8 cellular contexts compared by ENCODE assay signal in genomic region chr17:49556183-49556943, GRCh38. TPM values are rescaled to one million over a fixed set of nuclear protein-coding genes. Genes with fewer than 3 reads are reported as not detected.
DNase-seq lines count a peak whose midpoint lies in the region; ATAC-seq, FAIRE-seq and TF ChIP-seq lines count a peak whose summit lies in the region.

No MANE protein-coding gene starts in this region.

- H3K79me2 ChIP-seq in HCT116 (ENCODE audit: insufficient read depth, low read length): no peaks in the 10 kb centered on the region

- H3K27me3 ChIP-seq in BLaER1 (no peaks in the 10 kb centered on the region), HCT116 (ENCODE audit: insufficient read depth, low read length) (no peaks in the 10 kb centered on the region), bronchial epithelial cell (ENCODE audit: control insufficient read depth, insufficient read depth, low read length) (peaks cover 6% of the 10 kb centered on the region)

- POLR2A ChIA-PET in HCT116 (lab: Charles Lee): interaction anchor here (0.7 to 1.6 kb wide), 3 partner anchors 61 to 152 kb away, joined by 3 to 4 read pairs (median 3); partner anchors contain the start of genes NGFR, PHB1 and SLC35B1

- TF ChIP-seq POLR2A in HCT116 (IDR thresholded peaks at IDR 0.05; ENCODE audit: borderline replicate concordance, extremely low read depth, insufficient read depth, insufficient read length): peak; percentile 21

- H3K4me1 ChIP-seq in BLaER1 (peaks cover 48% of the 10 kb centered on the region), HCT116 (ENCODE audit: control insufficient read depth in 1 of 2, insufficient read depth in 2 of 2, low read length in 2 of 2) (peaks cover 0 to 17% of the 10 kb centered on the region in 2 experiments; a peak in 1 of 4 replicates)

- RAD21 ChIA-PET in HCT116 (lab: Charles Lee; ENCODE audit: low non-redundant PET in 1 of 2, low total read pairs in 2 of 2, uncharacterized antibody in 2 of 2, unreplicated experiment in 2 of 2): interaction anchor here (0.6 to 1.7 kb wide), 15 partner anchors 12 to 296 kb away, joined by 3 to 11 read pairs (median 3); partner anchors contain the start of genes NGFR (in 1 of the 2), PHB1 (in 1 of the 2) and SLC35B1 (in 1 of the 2)

- H3K9ac ChIP-seq in BLaER1 (no peak overlapping the region; the same call in 1 of the 2 replicates), HCT116 (ENCODE audit: low read length) (peak overlapping the region; percentile 34; the same call in 1 of the 2 replicates)

- no peaks in the 10 kb centered on the region for H3K36me3 ChIP-seq in BLaER1
- H3K36me3 ChIP-seq in HCT116 (ENCODE audit: control insufficient read depth in 1 of 2, insufficient read depth in 2 of 2, low read length in 2 of 2): no peaks in the 10 kb centered on the region
- H3K36me3 ChIP-seq in bronchial epithelial cell (ENCODE audit: control insufficient read depth, insufficient read depth, low read length): no peaks in the 10 kb centered on the region

- TF ChIP-seq RAD21 in HCT116 (IDR thresholded peaks at IDR 0.05; ENCODE audit: low read depth): peak; percentile 100

- H3K4me3 ChIP-seq in BLaER1: no peak overlapping the region
- H3K4me3 ChIP-seq in HCT116 (replicated peaks in 1 of 2; ENCODE audit: low read depth in 1 of 2, low read length in 2 of 2): no peak overlapping the region
- H3K4me3 ChIP-seq in bronchial epithelial cell (ENCODE audit: low read depth, low read length): no peak overlapping the region

- no peak for FAIRE-seq in bronchial epithelial cell (lab: Jason Lieb, UNC)

- H2AFZ ChIP-seq in HCT116 (ENCODE audit: low read depth, low read length, poor library complexity, severe bottlenecking): peak overlapping the region; percentile 79

- TF ChIP-seq CTCF in HCT116 (IDR thresholded peaks at IDR 0.05 in 2 of 3, conservative IDR thresholded peaks at IDR 0.05 in 1 of 3; ENCODE audit: borderline replicate concordance in 1 of 3, insufficient read depth in 1 of 3, low read depth in 2 of 3, low read length in 2 of 3): peak; percentile 98 to 100 (median 100)
- peak; percentile 99 for TF ChIP-seq CTCF in bronchial epithelial cell (IDR thresholded peaks at IDR 0.05; ENCODE audit: insufficient read depth, low read length, severe bottlenecking)

- no peaks in the 10 kb centered on the region for H4K20me1 ChIP-seq in BLaER1
- H4K20me1 ChIP-seq in HCT116 (ENCODE audit: insufficient read depth): no peaks in the 10 kb centered on the region

- intact Hi-C loops in HCT116 (cut with micrococcal nuclease) (loop anchor here (1.0 to 2.0 kb wide), 4 partner anchors 60 to 241 kb away; no protein-coding TSS in a partner anchor), left colon (cut with DNase I, micrococcal nuclease) (no loop called here)

- BruUV-seq in HCT116 (replicated peaks; lab: Mats Ljungman, UMichigan): no TSS peak

- ATAC-seq in HCT116 (peak; percentile 94), left colon (peak; percentile 89), HG03565 (IDR thresholded peaks at IDR 0.05; ENCODE audit: unreplicated experiment) (no peak)

- DNase-seq in HCT116 (ENCODE audit: low read depth, low spot score) (peak; percentile 49), NCI-H446 (lab: John Stamatoyannopoulos, UW) (peak; percentile 49 to 86), bronchial epithelial cell (ENCODE audit: low read depth) (peak; percentile 27), left colon (peak; percentile 46 to 76)
- DNase-seq in activated CD4-positive, CD25-positive, alpha-beta regulatory T cell (lab: John Stamatoyannopoulos, UW): peak; percentile 68 to 83 (median 69)
- peak; percentile 85 to 91 for DNase-seq in stimulated activated CD4-positive, alpha-beta T cell treated with anti-CD3 and anti-CD28 coated beads, Interleukin-2, amount 100 ng/mL, for 48 hours

- H3K4me2 ChIP-seq in BLaER1 (peak overlapping the region; percentile 70), HCT116 (ENCODE audit: low read length) (peak overlapping the region; percentile 52)

- CTCF ChIA-PET in HCT116 (lab: Charles Lee): interaction anchor here (0.6 to 3.8 kb wide), 52 partner anchors 9 to 521 kb away, joined by 3 to 81 read pairs (median 4); partner anchors contain the start of genes KAT7, NGFR, PHB1 and SLC35B1

- peaks cover 6% of the 10 kb centered on the region for H3K9me3 ChIP-seq in BLaER1
- H3K9me3 ChIP-seq in HCT116 (ENCODE audit: control insufficient read depth in 1 of 2, insufficient read depth in 1 of 2, low read depth in 1 of 2, low read length in 2 of 2): no peaks in the 10 kb centered on the region

- H3K9me2 ChIP-seq in HCT116 (ENCODE audit: insufficient read depth): no peaks in the 10 kb centered on the region

- H3K27ac ChIP-seq in BLaER1: peak overlapping the region; percentile 58; the same call in 1 of the 2 replicates
- no peak overlapping the region; the same call in 1 of the 2 replicates for H3K27ac ChIP-seq in HCT116 (ENCODE audit: low read depth, low read length)

TF ChIP-seq in HCT116, 20 proteins besides CTCF, POLR2A, EP300 and RAD21:
- no peak for TF ChIP-seq CEBPB (IDR thresholded peaks at IDR 0.05; ENCODE audit: low read depth)
- TF ChIP-seq REST (IDR thresholded peaks at IDR 0.05; ENCODE audit: low read depth): no peak
- TF ChIP-seq POLR2AphosphoS5 (IDR thresholded peaks at IDR 0.05; ENCODE audit: low read depth, low read length): peak; percentile 38; the same call in 1 of the 2 replicates
- TF ChIP-seq ZBTB33 (IDR thresholded peaks at IDR 0.05; ENCODE audit: extremely low read depth, insufficient replicate concordance, low read length): peak; percentile 37
- TF ChIP-seq ZFX (IDR thresholded peaks at IDR 0.05): peak; percentile 58; the same call in 1 of the 2 replicates
- no peak for TF ChIP-seq CBX3 (IDR thresholded peaks at IDR 0.05; ENCODE audit: low read depth)
- no peak for TF ChIP-seq SIN3A (IDR thresholded peaks at IDR 0.05; ENCODE audit: low read depth)
- TF ChIP-seq ATF3 (IDR thresholded peaks at IDR 0.05): no peak
- no peak for TF ChIP-seq JUND (IDR thresholded peaks at IDR 0.05)
- TF ChIP-seq SP1 (IDR thresholded peaks at IDR 0.05; ENCODE audit: low read depth): no peak
- no peak for TF ChIP-seq ZNF274 (IDR thresholded peaks at IDR 0.05; ENCODE audit: low read depth, low read length)
- TF ChIP-seq ELF1 (IDR thresholded peaks at IDR 0.05; ENCODE audit: borderline replicate concordance, low read depth): no peak
TF ChIP-seq in HCT116: peak in this region for 3.

RNA-seq across cellular contexts. Expression of gene NXPH3, which starts 19.3 kb away (rescaled TPM):
- 0.10 TPM for total RNA-seq in HCT116 (2021; ENCODE audit: unreplicated experiment)
- polyA plus RNA-seq in HCT116 (2012): 0.02 and 0.13 TPM in 2 replicates
- total RNA-seq in bronchial epithelial cell: not detected in 2 replicates
- 1 to 10 TPM in 1 of 2 donors, under 1 TPM in 1; 0.70 to 3.6 TPM for total RNA-seq in left colon

Comparison
In these comparisons a context has a peak if more than half of its experiments do, and no peak if none do; other contexts are left out.
1. DNase-seq: peak in every context shown above with its lines; median percentile 88 in stimulated activated CD4-positive, alpha-beta T cell treated with anti-CD3 and anti-CD28 coated beads, Interleukin-2, amount 100 ng/mL, for 48 hours; 69 in activated CD4-positive, CD25-positive, alpha-beta regulatory T cell; 68 in NCI-H446; 61 in left colon; 49 in HCT116; 27 in bronchial epithelial cell.